In genomic region chr4:86279247-86279960, GRCh38 we compare ENCODE assay signal across 15 cellular contexts.
"Had no signal": no experiment of that assay in that cellular context is flagged by ENCODE, and none has a peak within 500 bp of the region (broad histone marks: within the 10 kb centered on the region; RNA-seq: fewer than 3 reads in every experiment).

No MANE protein-coding gene starts in this region.

- H3K9me3 ChIP-seq: ascending aorta, left lung, pancreas, testis had no signal

- H3K27ac ChIP-seq: ascending aorta, cardiac muscle cell, left lung, pancreas, testis had no signal

- H3K27me3 ChIP-seq: ascending aorta, cardiac muscle cell, left lung, pancreas, testis had no signal

- H3K4me3 ChIP-seq: ascending aorta, cardiac muscle cell, left lung, pancreas, testis had no signal

- H3K4me1 ChIP-seq: ascending aorta, left lung, pancreas, testis had no signal

- DNase-seq: activated CD4-positive, alpha-beta T cell treated with anti-CD3 and anti-CD28 coated beads for 48 hours; activated CD8-positive, alpha-beta memory T cell treated with anti-CD3 and anti-CD28 coated beads, Interleukin-2, amount 50 U/mL, for 48 hours; activated CD8-positive, alpha-beta T cell treated with anti-CD3 and anti-CD28 coated beads, Interleukin-2, amount 10 ng/mL, durations not matched to agents 7 days and 5 days; activated naive CD4-positive, alpha-beta T cell; effector CD4-positive, alpha-beta T cell; foreskin melanocyte; islet precursor cell; left lung; mesenchymal stem cell; pancreas; stimulated activated CD4-positive, alpha-beta T cell treated with anti-CD3 and anti-CD28 coated beads, Interleukin-15, amount 100 ng/mL, for 24 hours; stimulated activated CD4-positive, alpha-beta T cell treated with anti-CD3 and anti-CD28 coated beads, Interleukin-4, amount 100 ng/mL, for 24 hours; testis had no signal

- ATAC-seq: activated CD8-positive, alpha-beta T cell treated with anti-CD3 and anti-CD28 coated beads, Interleukin-2, amount 10 ng/mL, durations not matched to agents 7 days and 5 days; left lung; pancreas had no signal

- H3K36me3 ChIP-seq: ascending aorta, cardiac muscle cell, left lung, pancreas had no signal
